ENCODE assay signal across 8 cellular contexts in the genomic region with DNA sequence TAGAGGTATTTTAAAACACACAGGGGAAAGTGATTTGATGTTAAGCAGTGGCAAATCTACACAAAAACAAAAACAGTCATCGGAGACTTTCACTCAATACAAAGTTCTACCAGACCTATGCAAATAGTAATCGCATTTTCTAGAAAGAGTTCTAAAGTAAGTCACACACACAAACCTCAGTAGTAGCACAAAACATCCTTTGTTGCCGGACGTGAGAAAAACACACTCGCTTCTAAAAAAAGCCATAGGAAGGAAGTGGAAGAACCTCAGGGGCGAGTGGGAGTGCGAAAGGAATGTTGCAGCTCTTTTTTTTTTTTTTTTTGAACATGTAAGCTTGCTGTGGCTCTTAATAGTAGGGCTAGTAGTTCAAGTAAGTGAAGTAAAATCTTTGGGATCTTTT.
DNase-seq lines count a peak whose midpoint lies in the region; ATAC-seq and TF ChIP-seq lines count a peak whose summit lies in the region.

No MANE protein-coding gene starts in this region.

- H3K27me3 Mint-ChIP-seq in activated T-helper 17 cell treated with anti-CD3 and anti-CD28 coated beads, Interleukin-2, amount 50 U/mL, for 72 hours = no peaks in the 10 kb centered on the region

- H3K9me3 ChIP-seq in cardiac muscle cell (ENCODE audit: low read depth) (no peaks in the 10 kb centered on the region), right lobe of liver (no peaks in the 10 kb centered on the region), stomach (no peaks in the 10 kb centered on the region)

- H3K36me3 ChIP-seq in cardiac muscle cell (no peaks in the 10 kb centered on the region), right lobe of liver (no peaks in the 10 kb centered on the region), stomach (no peaks in the 10 kb centered on the region)

- no peaks in the 10 kb centered on the region for H3K27me3 ChIP-seq in cardiac muscle cell
- H3K27me3 ChIP-seq in right lobe of liver = no peaks in the 10 kb centered on the region
- no peaks in the 10 kb centered on the region for H3K27me3 ChIP-seq in stomach

- WGBS in right lobe of liver (ENCODE audit: insufficient coverage, low coverage, low lambda C conversion rate, missing lambda C conversion rate) = 18% methylated on average over 7 of the region's 7 CpGs
- 8 to 31% (median 14%) methylated on average over 7 of the region's 7 CpGs for WGBS in stomach, 5 donors

- peak overlapping the region; percentile 68 for H3K4me3 Mint-ChIP-seq in activated T-helper 17 cell treated with anti-CD3 and anti-CD28 coated beads, Interleukin-2, amount 50 U/mL, for 72 hours

- ATAC-seq in Right ventricle myocardium inferior (no peak), HG03135 (IDR thresholded peaks at IDR 0.05; ENCODE audit: unreplicated experiment) (peak; percentile 43), right lobe of liver (peak; percentile 52 to 76 (median 72))
- ATAC-seq in activated T-helper 17 cell treated with anti-CD3 and anti-CD28 coated beads, Interleukin-2, amount 50 U/mL, for 72 hours (replicated peaks) = peak; percentile 56

- DNase-seq in cardiac muscle cell (ENCODE audit: low read depth in 1 of 2, low spot score in 1 of 2) (peak; percentile 54 to 94), Right ventricle myocardium inferior (ENCODE audit: missing footprints) (no peak), right lobe of liver (no peak), NCI-H1436 treated with DMSO at 0.1 percent for 48 hours (lab: John Stamatoyannopoulos, UW) (no peak), stomach (no peak), NCI-H1436 (lab: John Stamatoyannopoulos, UW) (no peak)

- TF ChIP-seq POLR2A in right lobe of liver (IDR thresholded peaks at IDR 0.05) (no peak), stomach (IDR thresholded peaks at IDR 0.05) (no peak)

- intact Hi-C loops in Right ventricle myocardium inferior (cut with DNase I) (loop anchor here (2.0 to 5.0 kb wide), 2 partner anchors 53 to 89 kb away; partner anchors contain the start of gene MAML2), right lobe of liver (cut with DNase I) (no loop called here), stomach (cut with DNase I; ENCODE audit: low total_unique reads) (no loop called here)

- peaks cover 59% of the 10 kb centered on the region for H3K4me1 Mint-ChIP-seq in activated T-helper 17 cell treated with anti-CD3 and anti-CD28 coated beads, Interleukin-2, amount 50 U/mL, for 72 hours

- TF ChIP-seq EP300 in stomach (IDR thresholded peaks at IDR 0.05) = no peak

- peaks cover 29% of the 10 kb centered on the region for H3K4me1 ChIP-seq in cardiac muscle cell (ENCODE audit: low read depth)
- H3K4me1 ChIP-seq in right lobe of liver = peaks cover 0 to 17% (median 0%) of the 10 kb centered on the region in 4 donors
- H3K4me1 ChIP-seq in stomach = peaks cover 20 to 54% (median 28%) of the 10 kb centered on the region in 4 donors

- TF ChIP-seq CTCF in cardiac muscle cell (IDR thresholded peaks at IDR 0.05; ENCODE audit: low read depth, low read length) (no peak), right lobe of liver (IDR thresholded peaks at IDR 0.05) (no peak), stomach (IDR thresholded peaks at IDR 0.05) (no peak)

- no peaks in the 10 kb centered on the region for H3K36me3 Mint-ChIP-seq in activated T-helper 17 cell treated with anti-CD3 and anti-CD28 coated beads, Interleukin-2, amount 50 U/mL, for 72 hours (ENCODE audit: low read depth)

- H3K27ac Mint-ChIP-seq in activated T-helper 17 cell treated with anti-CD3 and anti-CD28 coated beads, Interleukin-2, amount 50 U/mL, for 72 hours = peak overlapping the region; percentile 51

- peaks cover 2% of the 10 kb centered on the region for H3K9me3 Mint-ChIP-seq in activated T-helper 17 cell treated with anti-CD3 and anti-CD28 coated beads, Interleukin-2, amount 50 U/mL, for 72 hours

- H3K4me3 ChIP-seq in cardiac muscle cell = peak overlapping the region; percentile 1
- H3K4me3 ChIP-seq in right lobe of liver = no peak overlapping the region
- no peak overlapping the region for H3K4me3 ChIP-seq in stomach

- H3K27ac ChIP-seq in cardiac muscle cell = peak overlapping the region; percentile 73
- peak overlapping the region in 2 of 3 donors; percentile 26 to 62 for H3K27ac ChIP-seq in right lobe of liver
- peak overlapping the region in 2 of 5 donors; percentile 34 to 49 for H3K27ac ChIP-seq in stomach

Comparison
In these comparisons a context has a peak if more than half of its experiments do, and no peak if none do; other contexts are left out.
1. DNase-seq: peak in cardiac muscle cell (2 of 2); none in Right ventricle myocardium inferior (single experiment), right lobe of liver (0 of 3), NCI-H1436 treated with DMSO at 0.1 percent for 48 hours (single experiment), stomach (single experiment) and NCI-H1436 (single experiment).